25 cellular contexts compared by ENCODE assay signal in the genomic region with DNA sequence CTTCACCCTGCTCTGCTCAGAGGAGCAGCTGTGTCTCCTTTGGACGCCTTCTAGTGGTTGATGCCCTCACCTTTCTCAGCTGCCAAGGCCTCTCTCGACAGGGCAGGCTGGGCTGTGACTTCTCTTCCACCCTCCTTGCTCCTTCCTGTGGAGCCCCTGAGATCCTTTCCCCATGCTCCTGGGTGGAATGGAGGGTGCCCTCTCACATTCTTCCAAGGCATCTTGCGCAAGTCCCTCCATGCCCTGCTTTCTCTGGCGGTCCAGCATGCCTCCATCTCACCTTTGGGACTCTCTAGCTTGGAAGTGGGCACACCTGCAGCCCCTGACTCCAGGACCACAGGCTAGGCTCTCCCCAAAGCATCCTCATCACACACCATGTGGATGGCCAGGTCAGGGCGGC.
"Had no signal": no experiment of that assay in that cellular context is flagged by ENCODE, and none has a peak within 500 bp of the region (broad histone marks: within the 10 kb centered on the region; RNA-seq: fewer than 3 reads in every experiment).

No MANE protein-coding gene starts in this region.

- H3K27ac Mint-ChIP-seq: activated B cell treated with CpG ODN at 0.5 μM for 24 hours; activated CD4-positive, alpha-beta memory T cell treated with anti-CD3 and anti-CD28 coated beads for 36 hours; activated CD4-positive, alpha-beta T cell treated with anti-CD3 and anti-CD28 coated beads, Interleukin-2, amount 10 ng/mL, durations not matched to agents 24 days and 14 days; activated naive CD4-positive, alpha-beta T cell treated with anti-CD3 and anti-CD28 coated beads, Interleukin-2, amount 50 U/mL, for 24 hours had no signal

- H3K9me3 Mint-ChIP-seq: activated B cell treated with CpG ODN at 0.5 μM for 24 hours; activated CD4-positive, alpha-beta memory T cell treated with anti-CD3 and anti-CD28 coated beads for 36 hours; activated CD4-positive, alpha-beta T cell treated with anti-CD3 and anti-CD28 coated beads, Interleukin-2, amount 10 ng/mL, durations not matched to agents 24 days and 14 days; activated naive CD4-positive, alpha-beta T cell treated with anti-CD3 and anti-CD28 coated beads, Interleukin-2, amount 50 U/mL, for 24 hours; activated T-cell treated with anti-CD3 and anti-CD28 coated beads, Interleukin-2, amount 50 U/mL, for 4 hours had no signal

- ATAC-seq: activated T-cell treated with anti-CD3 and anti-CD28 coated beads, Interleukin-2, amount 50 U/mL, for 4 hours; PC-3 had no signal

- DNase-seq: activated B cell treated with CpG ODN at 0.5 μM for 24 hours; activated CD4-positive, alpha-beta memory T cell treated with anti-CD3 and anti-CD28 coated beads for 36 hours; activated CD4-positive, alpha-beta T cell treated with anti-CD3 and anti-CD28 coated beads for 1 hour; activated CD4-positive, alpha-beta T cell treated with anti-CD3 and anti-CD28 coated beads, Interleukin-2, amount 10 ng/mL, durations not matched to agents 24 days and 14 days; activated CD8-positive, alpha-beta memory T cell treated with anti-CD3 and anti-CD28 coated beads for 24 hours; activated T-cell treated with anti-CD3 and anti-CD28 coated beads, Interleukin-2, amount 50 U/mL, for 4 hours; aorta; central memory CD4-positive, alpha-beta T cell; Karpas-422; MM.1S; NCI-H1105; NCI-H1436 treated with DMSO at 0.1 percent for 48 hours; NCI-H187; NCI-H2081; NCI-H510A treated with DMSO at 0.1 percent for 48 hours; NCI-H69; NK-92 treated with Interleukin-12 subunit alpha and Interleukin-12 subunit beta, amount 100 ng/mL, for 24 hours; PC-3; SHP77; T-helper 2 cell; T1000 had no signal

- FAIRE-seq: bronchial epithelial cell, RCC 7860, TTC549 had no signal

- H3K36me3 Mint-ChIP-seq: activated naive CD4-positive, alpha-beta T cell treated with anti-CD3 and anti-CD28 coated beads, Interleukin-2, amount 50 U/mL, for 24 hours had no signal

- H3K27me3 Mint-ChIP-seq: activated B cell treated with CpG ODN at 0.5 μM for 24 hours; activated CD4-positive, alpha-beta memory T cell treated with anti-CD3 and anti-CD28 coated beads for 36 hours; activated CD4-positive, alpha-beta T cell treated with anti-CD3 and anti-CD28 coated beads, Interleukin-2, amount 10 ng/mL, durations not matched to agents 24 days and 14 days; activated naive CD4-positive, alpha-beta T cell treated with anti-CD3 and anti-CD28 coated beads, Interleukin-2, amount 50 U/mL, for 24 hours had no signal

- H3K4me3 Mint-ChIP-seq: activated B cell treated with CpG ODN at 0.5 μM for 24 hours; activated CD4-positive, alpha-beta memory T cell treated with anti-CD3 and anti-CD28 coated beads for 36 hours; activated CD4-positive, alpha-beta T cell treated with anti-CD3 and anti-CD28 coated beads, Interleukin-2, amount 10 ng/mL, durations not matched to agents 24 days and 14 days; activated naive CD4-positive, alpha-beta T cell treated with anti-CD3 and anti-CD28 coated beads, Interleukin-2, amount 50 U/mL, for 24 hours; activated T-cell treated with anti-CD3 and anti-CD28 coated beads, Interleukin-2, amount 50 U/mL, for 4 hours had no signal
